In the genomic region with DNA sequence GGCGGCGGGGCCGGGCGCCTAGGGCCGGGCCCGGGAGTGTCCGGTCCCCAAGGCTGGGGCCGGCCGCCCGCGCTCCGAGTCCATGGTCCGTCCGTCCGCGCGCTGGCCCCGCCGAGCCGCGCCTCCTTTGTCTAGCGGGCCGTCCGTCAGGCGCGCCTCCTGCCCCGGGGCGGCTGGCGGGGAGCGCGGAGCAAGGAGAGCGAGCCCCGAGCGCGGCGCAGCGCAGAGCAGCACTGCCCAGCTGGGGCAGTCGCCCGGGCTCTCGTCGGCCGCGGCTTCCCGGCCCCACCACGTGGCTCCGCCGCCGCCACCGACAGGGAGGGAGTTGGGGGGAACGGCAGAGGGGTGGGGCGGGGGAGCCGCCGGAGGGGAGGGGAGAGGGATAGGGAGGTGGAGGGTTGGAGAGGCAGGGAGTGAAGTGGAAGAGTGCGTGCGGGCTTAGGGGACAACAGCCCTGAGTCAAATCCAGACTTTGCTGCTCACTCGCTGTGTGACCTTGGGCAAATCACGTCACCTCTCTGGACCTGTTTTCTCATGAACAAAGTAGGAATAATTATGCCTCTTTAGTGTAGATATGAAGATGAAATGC, we compare ENCODE assay signal across 9 cellular contexts. TPM values are rescaled to one million over a fixed set of nuclear protein-coding genes. Genes with fewer than 3 reads are reported as not detected.
A peak's percentile ranks its signal among the peaks of the same experiment; 100 is the strongest.
DNase-seq lines count a peak whose midpoint lies in the region; ATAC-seq, FAIRE-seq and TF ChIP-seq lines count a peak whose summit lies in the region.
"Had no signal": no experiment of that assay in that cellular context is flagged by ENCODE, and none has a peak within 500 bp of the region (broad histone marks: within the 10 kb centered on the region; RNA-seq: fewer than 3 reads in every experiment).

TSS of gene NKAIN1 (minus strand) at position 235 of the 589 bp plus-strand sequence. CDS start 340 bp downstream, outside the sequence.

- H3K9me1 ChIP-seq in endothelial cell of umbilical vein (replicated peaks; ENCODE audit: control insufficient read depth, extremely low read depth, insufficient read depth, low read length) = no peaks in the 10 kb centered on the region

- TF ChIP-seq CTCF in Panc1 (IDR thresholded peaks at IDR 0.05) (no peak), endothelial cell of umbilical vein (IDR thresholded peaks at IDR 0.05; ENCODE audit: extremely low read depth in 1 of 2, insufficient read depth in 1 of 2, low read depth in 1 of 2, low read length in 2 of 2) (no peak), nephron (IDR thresholded peaks at IDR 0.05; ENCODE audit: unreplicated experiment in 3 of 3) (no peak)

- dilution Hi-C loops in endothelial cell of umbilical vein (cut with MboI; ENCODE audit: extremely low pct_ligation_motif_present, low sequenced_read_pairs) = no loop called here

- peak within 1 kb of the TSS; percentile 27 for H3K4me2 ChIP-seq in endothelial cell of umbilical vein (ENCODE audit: insufficient read depth, low read length)

- H3K4me1 ChIP-seq in Panc1 (ENCODE audit: control insufficient read depth, insufficient read depth, low read length) (no peaks in the 10 kb centered on the region), endothelial cell of umbilical vein (ENCODE audit: control insufficient read depth, extremely low read depth, insufficient read depth, low read length) (peaks cover 9% of the 10 kb centered on the region)

- peak within 1 kb of the TSS; percentile 88 to 92 (median 88) for H3K4me3 Mint-ChIP-seq in nephron

- H3K9me3 Mint-ChIP-seq in nephron = no peaks in the 10 kb centered on the region

- H3K36me3 ChIP-seq in Panc1 (ENCODE audit: control insufficient read depth, insufficient read depth, low read length) (no peaks in the 10 kb centered on the region), endothelial cell of umbilical vein (ENCODE audit: control insufficient read depth in 2 of 2, extremely low read depth in 1 of 2, insufficient read depth in 2 of 2, low read length in 2 of 2) (no peaks in the 10 kb centered on the region)

- no peak for FAIRE-seq in endothelial cell of umbilical vein (lab: Jason Lieb, UNC)
- FAIRE-seq: G401.6 had no signal

- peaks cover 14% of the 10 kb centered on the region for H3K4me1 Mint-ChIP-seq in nephron

- BruUV-seq in Panc1 (replicated peaks; lab: Mats Ljungman, UMichigan) (no TSS peak), endothelial cell of umbilical vein (replicated peaks; lab: Mats Ljungman, UMichigan) (no TSS peak)

- POLR2A ChIA-PET in Panc1 (lab: Charles Lee) = no interaction called here
- POLR2A ChIA-PET in endothelial cell of umbilical vein (lab: Charles Lee) = no interaction called here

- peak within 1 kb of the TSS; percentile 39 for H2AFZ ChIP-seq in endothelial cell of umbilical vein (ENCODE audit: low read depth, low read length)

- H3K27ac ChIP-seq in Panc1 (ENCODE audit: low read length) (no peak within 1 kb of the TSS), endothelial cell of umbilical vein (ENCODE audit: insufficient read depth, low read depth, low read length) (no peak within 1 kb of the TSS)

- peak within 1 kb of the TSS in 2 of 3 experiments; percentile 34 to 53 for H3K27ac Mint-ChIP-seq in nephron

- peaks cover 70% of the 10 kb centered on the region for H3K27me3 Mint-ChIP-seq in nephron (ENCODE audit: low read depth)

- H3K27me3 ChIP-seq in Panc1 (ENCODE audit: control insufficient read depth, insufficient read depth, low read length) (peaks cover 14% of the 10 kb centered on the region), endothelial cell of umbilical vein (ENCODE audit: control insufficient read depth in 2 of 2, insufficient read depth in 2 of 2, low read length in 2 of 2) (peaks cover 40 to 45% of the 10 kb centered on the region in 2 experiments)

- TF ChIP-seq POLR2A in endothelial cell of umbilical vein (IDR thresholded peaks at IDR 0.05; ENCODE audit: low read depth, low read length) = no peak

- H3K9me3 ChIP-seq in Panc1 (ENCODE audit: control insufficient read depth, insufficient read depth, low read depth, low read length) (no peaks in the 10 kb centered on the region), endothelial cell of umbilical vein (replicated peaks; ENCODE audit: control insufficient read depth, insufficient read depth, low read length) (no peaks in the 10 kb centered on the region)

- no peaks in the 10 kb centered on the region for H3K79me2 ChIP-seq in endothelial cell of umbilical vein (ENCODE audit: control insufficient read depth, insufficient read depth, low read length)

- intact Hi-C loops in Panc1 (cut with micrococcal nuclease; ENCODE audit: unreplicated experiment) (loop anchor here (10.0 kb wide), 1 partner anchor 55 kb away; no protein-coding TSS in a partner anchor), endothelial cell of umbilical vein (cut with micrococcal nuclease) (no loop called here)

- H4K20me1 ChIP-seq in endothelial cell of umbilical vein (replicated peaks; ENCODE audit: control insufficient read depth, extremely low read depth, insufficient read depth, low read length) = no peaks in the 10 kb centered on the region

- no peaks in the 10 kb centered on the region for H3K36me3 Mint-ChIP-seq in nephron (ENCODE audit: low read depth)

- H3K4me3 ChIP-seq in Panc1 (ENCODE audit: low read depth in 2 of 2, low read length in 2 of 2) = peak within 1 kb of the TSS; percentile 33 to 41
- peak within 1 kb of the TSS in 1 of 3 experiments; percentile 33 for H3K4me3 ChIP-seq in endothelial cell of umbilical vein (replicated peaks in 1 of 3; ENCODE audit: insufficient read depth in 1 of 3, low read depth in 1 of 3, low read length in 3 of 3)

- in situ Hi-C loops in Panc1 (cut with HindIII; ENCODE audit: low pct_unique_long_range_greater_than_20kb, low sequenced_read_pairs) = no loop called here

- H3K9ac ChIP-seq in endothelial cell of umbilical vein (replicated peaks; ENCODE audit: extremely low read depth, insufficient read depth, low read length) = no peak within 1 kb of the TSS

- DNase-seq in NCI-H345 (lab: John Stamatoyannopoulos, UW) (peak; percentile 25), NCI-H345 treated with DMSO at 0.1 percent for 48 hours (lab: John Stamatoyannopoulos, UW; ENCODE audit: unreplicated experiment) (no peak), Panc1 (ENCODE audit: low read depth, low spot score) (no peak), endothelial cell of umbilical vein (ENCODE audit: low read depth, low spot score) (no peak), cerebellar nuclear complex (lab: John Stamatoyannopoulos, UW) (no peak), NOMO-1 treated with DMSO at 0.1 percent for 48 hours (lab: John Stamatoyannopoulos, UW; ENCODE audit: unreplicated experiment) (no peak), mesenteric fat pad (ENCODE audit: low spot score) (no peak)

- ATAC-seq in Panc1 = peak; percentile 79

- CTCF ChIA-PET in Panc1 (lab: Charles Lee) = no interaction called here
- CTCF ChIA-PET in endothelial cell of umbilical vein (lab: Charles Lee) = no interaction called here

TF ChIP-seq in endothelial cell of umbilical vein, 7 proteins besides CTCF, POLR2A, EP300 and RAD21:
- TF ChIP-seq POLR2AphosphoS5 (IDR thresholded peaks at IDR 0.05; ENCODE audit: insufficient read depth, low read depth, low read length) (no peak), FOS (IDR thresholded peaks at IDR 0.05; ENCODE audit: borderline replicate concordance, insufficient read depth, low read length) (no peak), MYC (IDR thresholded peaks at IDR 0.05; ENCODE audit: low read depth, low read length) (no peak), JUN (IDR thresholded peaks at IDR 0.05; ENCODE audit: borderline replicate concordance, insufficient read depth, insufficient read length, low read depth) (no peak), GATA2 (IDR thresholded peaks at IDR 0.05; ENCODE audit: insufficient read depth, insufficient read length, low read depth, low read length) (no peak), EZH2 (IDR thresholded peaks at IDR 0.05; ENCODE audit: borderline replicate concordance, low read depth, low read length, severe bottlenecking) (no peak)
- TF ChIP-seq, protein P1, sequence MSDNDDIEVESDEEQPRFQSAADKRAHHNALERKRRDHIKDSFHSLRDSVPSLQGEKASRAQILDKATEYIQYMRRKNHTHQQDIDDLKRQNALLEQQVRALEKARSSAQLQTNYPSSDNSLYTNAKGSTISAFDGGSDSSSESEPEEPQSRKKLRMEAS (IDR thresholded peaks at IDR 0.05; ENCODE audit: insufficient read depth, insufficient read length) = no peak

RNA-seq across cellular contexts. Expression of gene NKAIN1, which starts in this region (rescaled TPM):
- 1.7 TPM for total RNA-seq in Panc1 (2021; ENCODE audit: unreplicated experiment)
- polyA plus RNA-seq in Panc1 (2012; ENCODE audit: insufficient read length) = 2.5 TPM
- 0.23 and 0.40 TPM in 2 replicates for total RNA-seq in endothelial cell of umbilical vein
- 0.29 and 0.60 TPM in 2 replicates for polyA plus RNA-seq in endothelial cell of umbilical vein
- 0.14 and 0.21 TPM in 2 replicates for polyA plus RNA-seq in endothelial cell of umbilical vein (2011; cell fraction: cytosol; rRNA removed)
- polyA plus RNA-seq in endothelial cell of umbilical vein (2011; cell fraction: nucleus; rRNA removed) = not detected in 2 replicates
- polyA plus RNA-seq in endothelial cell of umbilical vein (2012) = 0.16 and 0.27 TPM in 2 replicates
- 0.12 and 0.28 TPM in 2 replicates for polyA minus RNA-seq in endothelial cell of umbilical vein
- polyA minus RNA-seq in endothelial cell of umbilical vein (2011; cell fraction: cytosol; rRNA and poly(A)+ RNA removed) = not detected
- polyA minus RNA-seq in endothelial cell of umbilical vein (2011; cell fraction: nucleus; rRNA and poly(A)+ RNA removed) = not detected in 2 replicates
- total RNA-seq in mesenteric fat pad = not detected
